25 cellular contexts compared by ENCODE assay signal in genomic region chr12:94815450-94815849, GRCh38.
"Had no signal": no experiment of that assay in that cellular context is flagged by ENCODE, and none has a peak within 500 bp of the region (broad histone marks: within the 10 kb centered on the region; RNA-seq: fewer than 3 reads in every experiment).

No MANE protein-coding gene starts in this region.

- H2AFZ ChIP-seq: hepatocyte had no signal

- H3K36me3 Mint-ChIP-seq: type B pancreatic cell had no signal

- H3K27ac ChIP-seq: hepatocyte, pancreas, thoracic aorta, vagina had no signal

- H3K27ac Mint-ChIP-seq: activated CD8-positive, alpha-beta T cell treated with anti-CD3 and anti-CD28 coated beads, Interleukin-2, amount 10 ng/mL, durations not matched to agents 7 days and 5 days; activated naive CD8-positive, alpha-beta T cell treated with anti-CD3 and anti-CD28 coated beads, Interleukin-2, amount 50 U/mL, for 24 hours; activated T-helper 1 cell treated with anti-CD3 and anti-CD28 coated beads, Interleukin-12 subunit alpha, Interleukin-12 subunit beta, Interleukin-2, Interleukin-4 antibody, amounts not matched to agents 30 ng/mL and 10 ng/mL and 1 ng/mL, durations not matched to agents 14 hours and 24 hours and 36 hours; nephron; type B pancreatic cell had no signal

- FAIRE-seq: astrocyte, frontal cortex, pancreas had no signal

- H3K4me1 ChIP-seq: pancreas, vagina had no signal

- H3K27me3 ChIP-seq: hepatocyte, pancreas, vagina had no signal

- H3K79me2 ChIP-seq: hepatocyte had no signal

- DNase-seq: activated CD4-positive, alpha-beta T cell treated with anti-CD3 and anti-CD28 coated beads, Interleukin-2, amount 50 U/mL, for 1 hour; activated CD4-positive, CD25-positive, alpha-beta regulatory T cell treated with anti-CD3 and anti-CD28 coated beads, Interleukin-2, amount 50 U/mL, for 72 hours; activated CD8-positive, alpha-beta T cell treated with anti-CD3 and anti-CD28 coated beads, Interleukin-2, amount 10 ng/mL, durations not matched to agents 7 days and 5 days; activated gamma-delta T cell; activated naive CD4-positive, alpha-beta T cell treated with anti-CD3 and anti-CD28 coated beads, Interleukin-2, amount 50 U/mL, for 16 hours; activated naive CD8-positive, alpha-beta T cell treated with anti-CD3 and anti-CD28 coated beads, Interleukin-2, amount 50 U/mL, for 24 hours; central memory CD4-positive, alpha-beta T cell; dermis blood vessel endothelial cell; effector CD8-positive, alpha-beta T cell; erythroblast; glutamatergic neuron; left ventricle myocardium superior; mammary epithelial cell; midbrain; pancreas; right cardiac atrium; stimulated activated CD4-positive, alpha-beta T cell treated with anti-CD3 and anti-CD28 coated beads, Interleukin-1b, Interleukin-23, amount 100 ng/mL, for 48 hours had no signal

- H3K4me3 ChIP-seq: hepatocyte, pancreas, thoracic aorta, vagina had no signal

- H3K9me3 ChIP-seq: pancreas, vagina had no signal

- H3K4me2 ChIP-seq: hepatocyte had no signal

- H3K4me3 Mint-ChIP-seq: activated CD8-positive, alpha-beta T cell treated with anti-CD3 and anti-CD28 coated beads, Interleukin-2, amount 10 ng/mL, durations not matched to agents 7 days and 5 days; activated T-helper 1 cell treated with anti-CD3 and anti-CD28 coated beads, Interleukin-12 subunit alpha, Interleukin-12 subunit beta, Interleukin-2, Interleukin-4 antibody, amounts not matched to agents 30 ng/mL and 10 ng/mL and 1 ng/mL, durations not matched to agents 14 hours and 24 hours and 36 hours; nephron; type B pancreatic cell had no signal

- H3K36me3 ChIP-seq: pancreas, thoracic aorta, vagina had no signal

- ATAC-seq: activated CD8-positive, alpha-beta T cell treated with anti-CD3 and anti-CD28 coated beads, Interleukin-2, amount 10 ng/mL, durations not matched to agents 7 days and 5 days; activated naive CD8-positive, alpha-beta T cell treated with anti-CD3 and anti-CD28 coated beads, Interleukin-2, amount 50 U/mL, for 24 hours; left ventricle myocardium superior; pancreas; right cardiac atrium had no signal
